ENCODE assay signal across 18 cellular contexts in genomic region chr2:25602333-25602723, GRCh38.
DNase-seq lines count a peak whose midpoint lies in the region; ATAC-seq, FAIRE-seq and TF ChIP-seq lines count a peak whose summit lies in the region.
"Had no signal": no experiment of that assay in that cellular context is flagged by ENCODE, and none has a peak within 500 bp of the region (broad histone marks: within the 10 kb centered on the region; RNA-seq: fewer than 3 reads in every experiment).

No MANE protein-coding gene starts in this region.

- H3K9me3 Mint-ChIP-seq in activated T-cell treated with anti-CD3 and anti-CD28 coated beads, Interleukin-2, amount 50 U/mL, for 24 hours = no peaks in the 10 kb centered on the region
- no peaks in the 10 kb centered on the region for H3K9me3 Mint-ChIP-seq in stimulated activated effector memory CD8-positive, alpha-beta T cell treated with anti-CD3 and anti-CD28 coated beads, Interleukin-12 subunit alpha, Interleukin-12 subunit beta, amount 100 ng/mL, for 72 hours
- H3K9me3 Mint-ChIP-seq: HFFc6, natural killer cell had no signal

- H3K4me1 Mint-ChIP-seq in activated T-cell treated with anti-CD3 and anti-CD28 coated beads, Interleukin-2, amount 50 U/mL, for 24 hours (ENCODE audit: low read depth) = peaks cover 21% of the 10 kb centered on the region
- peaks cover 24% of the 10 kb centered on the region for H3K4me1 Mint-ChIP-seq in stimulated activated effector memory CD8-positive, alpha-beta T cell treated with anti-CD3 and anti-CD28 coated beads, Interleukin-12 subunit alpha, Interleukin-12 subunit beta, amount 100 ng/mL, for 72 hours
- H3K4me1 Mint-ChIP-seq: natural killer cell had no signal

- no peak for TF ChIP-seq CTCF in GM20000 (IDR thresholded peaks at IDR 0.05; ENCODE audit: extremely low read depth, missing control alignments)

- peak overlapping the region; percentile 27 for H3K27ac Mint-ChIP-seq in activated T-cell treated with anti-CD3 and anti-CD28 coated beads, Interleukin-2, amount 50 U/mL, for 24 hours
- peak overlapping the region; percentile 26 for H3K27ac Mint-ChIP-seq in stimulated activated effector memory CD8-positive, alpha-beta T cell treated with anti-CD3 and anti-CD28 coated beads, Interleukin-12 subunit alpha, Interleukin-12 subunit beta, amount 100 ng/mL, for 72 hours
- H3K27ac Mint-ChIP-seq: HFFc6, natural killer cell had no signal

- H3K36me3 Mint-ChIP-seq in activated T-cell treated with anti-CD3 and anti-CD28 coated beads, Interleukin-2, amount 50 U/mL, for 24 hours (ENCODE audit: low read depth) = peaks cover 10% of the 10 kb centered on the region
- H3K36me3 Mint-ChIP-seq in stimulated activated effector memory CD8-positive, alpha-beta T cell treated with anti-CD3 and anti-CD28 coated beads, Interleukin-12 subunit alpha, Interleukin-12 subunit beta, amount 100 ng/mL, for 72 hours = no peaks in the 10 kb centered on the region
- H3K36me3 Mint-ChIP-seq: natural killer cell had no signal

- no peak overlapping the region for H3K4me3 Mint-ChIP-seq in activated T-cell treated with anti-CD3 and anti-CD28 coated beads, Interleukin-2, amount 50 U/mL, for 24 hours
- H3K4me3 Mint-ChIP-seq in stimulated activated effector memory CD8-positive, alpha-beta T cell treated with anti-CD3 and anti-CD28 coated beads, Interleukin-12 subunit alpha, Interleukin-12 subunit beta, amount 100 ng/mL, for 72 hours = no peak overlapping the region
- H3K4me3 Mint-ChIP-seq: HFFc6, natural killer cell had no signal

- ATAC-seq in HG03342 (IDR thresholded peaks at IDR 0.05; ENCODE audit: unreplicated experiment) = peak; percentile 46
- ATAC-seq in stimulated activated effector memory CD8-positive, alpha-beta T cell treated with anti-CD3 and anti-CD28 coated beads, Interleukin-12 subunit alpha, Interleukin-12 subunit beta, amount 100 ng/mL, for 72 hours = peak; percentile 16
- ATAC-seq: left colon, natural killer cell, SK-N-SH treated with all-trans-retinoic acid at 6 μM for 48 hours had no signal

- H3K27me3 Mint-ChIP-seq in activated T-cell treated with anti-CD3 and anti-CD28 coated beads, Interleukin-2, amount 50 U/mL, for 24 hours = no peaks in the 10 kb centered on the region

- peak; percentile 71 for FAIRE-seq in GM19239 (lab: Jason Lieb, UNC)
- FAIRE-seq: endometrium had no signal

- no peak for DNase-seq in activated T-cell treated with anti-CD3 and anti-CD28 coated beads, Interleukin-2, amount 50 U/mL, for 24 hours
- DNase-seq in activated T-cell treated with anti-CD3 and anti-CD28 coated beads, Interleukin-2, amount 50 U/mL, for 1 hour = no peak
- no peak for DNase-seq in GM19239 (ENCODE audit: insufficient read length, low spot score)
- no peak for DNase-seq in stimulated activated effector memory CD8-positive, alpha-beta T cell treated with anti-CD3 and anti-CD28 coated beads, Interleukin-12 subunit alpha, Interleukin-12 subunit beta, amount 100 ng/mL, for 72 hours (ENCODE audit: low spot score in 2 of 2)
- no peak for DNase-seq in NCI-H748 treated with DMSO at 0.1 percent for 48 hours (lab: John Stamatoyannopoulos, UW)
- no peak for DNase-seq in H4 (ENCODE audit: low spot score)
- no peak for DNase-seq in GM20000 (ENCODE audit: low spot score)
- DNase-seq: activated gamma-delta T cell, amygdala, glutamatergic neuron, HFFc6, left colon, natural killer cell, NCI-H2107, NCI-H510A had no signal
